ENCODE assay signal across 8 cellular contexts in genomic region chr2:105328281-105329196, GRCh38. TPM values are rescaled to one million over a fixed set of nuclear protein-coding genes. Genes with fewer than 3 reads are reported as not detected.
DNase-seq lines count a peak whose midpoint lies in the region; ATAC-seq, FAIRE-seq and TF ChIP-seq lines count a peak whose summit lies in the region.

No MANE protein-coding gene starts in this region.

- no peaks in the 10 kb centered on the region for H3K9me3 Mint-ChIP-seq in activated CD8-positive, alpha-beta T cell treated with anti-CD3 and anti-CD28 coated beads for 36 hours
- no peaks in the 10 kb centered on the region for H3K9me3 Mint-ChIP-seq in naive thymus-derived CD8-positive, alpha-beta T cell

- peaks cover 52% of the 10 kb centered on the region for H3K4me1 Mint-ChIP-seq in activated CD8-positive, alpha-beta T cell treated with anti-CD3 and anti-CD28 coated beads for 36 hours (ENCODE audit: low read depth)
- peaks cover 29 to 62% (median 57%) of the 10 kb centered on the region in 4 donors for H3K4me1 Mint-ChIP-seq in naive thymus-derived CD8-positive, alpha-beta T cell

- no peaks in the 10 kb centered on the region for H3K27me3 Mint-ChIP-seq in activated CD8-positive, alpha-beta T cell treated with anti-CD3 and anti-CD28 coated beads for 36 hours
- H3K27me3 Mint-ChIP-seq in naive thymus-derived CD8-positive, alpha-beta T cell, result no peaks in the 10 kb centered on the region

- ATAC-seq in activated CD8-positive, alpha-beta T cell treated with anti-CD3 and anti-CD28 coated beads for 36 hours, result peak; percentile 29
- ATAC-seq in naive thymus-derived CD8-positive, alpha-beta T cell, result no peak
- ATAC-seq in HG03045 (IDR thresholded peaks at IDR 0.05; ENCODE audit: unreplicated experiment), result no peak

- H3K4me3 Mint-ChIP-seq in activated CD8-positive, alpha-beta T cell treated with anti-CD3 and anti-CD28 coated beads for 36 hours, result peak overlapping the region; percentile 88
- H3K4me3 Mint-ChIP-seq in naive thymus-derived CD8-positive, alpha-beta T cell, result peak overlapping the region; percentile 81 to 97 (median 92)

- H3K27ac ChIP-seq in 22Rv1, result peak overlapping the region; percentile 71

- intact Hi-C loops in activated CD8-positive, alpha-beta T cell treated with anti-CD3 and anti-CD28 coated beads for 36 hours (cut with micrococcal nuclease), result no loop called here

- CTCF ChIA-PET in activated CD8-positive, alpha-beta T cell treated with anti-CD3 and anti-CD28 coated beads for 36 hours (lab: Charles Lee), result interaction anchor here (0.8 to 1.9 kb wide), 5 partner anchors 19 to 1254 kb away, joined by 3 to 4 read pairs (median 4); no protein-coding TSS in a partner anchor

- peak overlapping the region; percentile 79 for H3K4me3 ChIP-seq in GM12875 (ENCODE audit: low read depth, low read length)

- H3K27ac Mint-ChIP-seq in activated CD8-positive, alpha-beta T cell treated with anti-CD3 and anti-CD28 coated beads for 36 hours, result peak overlapping the region; percentile 88
- peak overlapping the region; percentile 90 to 99 (median 96) for H3K27ac Mint-ChIP-seq in naive thymus-derived CD8-positive, alpha-beta T cell

- FAIRE-seq in urothelium cell line (lab: Jason Lieb, UNC), result no peak

- POLR2A ChIA-PET in activated CD8-positive, alpha-beta T cell treated with anti-CD3 and anti-CD28 coated beads for 36 hours (lab: Charles Lee), result interaction anchor here (0.5 to 2.4 kb wide), 5 partner anchors 9 to 418 kb away, joined by 3 to 14 read pairs (median 3); partner anchors contain the start of gene C2orf49
- POLR2A ChIA-PET in naive thymus-derived CD8-positive, alpha-beta T cell (lab: Charles Lee), result interaction anchor here (0.6 to 2.9 kb wide), 2 partner anchors 10 to 237 kb away, joined by 5 to 22 read pairs; partner anchors contain the start of gene C2orf49

- H3K36me3 Mint-ChIP-seq in activated CD8-positive, alpha-beta T cell treated with anti-CD3 and anti-CD28 coated beads for 36 hours (ENCODE audit: low read depth), result peaks cover 16% of the 10 kb centered on the region
- H3K36me3 Mint-ChIP-seq in naive thymus-derived CD8-positive, alpha-beta T cell, result no peaks in the 10 kb centered on the region

- TF ChIP-seq CTCF in 22Rv1 (IDR thresholded peaks at IDR 0.05) (no peak), GM12875 (IDR thresholded peaks at IDR 0.05; ENCODE audit: borderline replicate concordance, insufficient read depth, low read depth, low read length) (no peak)
- no peak for TF ChIP-seq CTCF in activated CD8-positive, alpha-beta T cell treated with anti-CD3 and anti-CD28 coated beads for 36 hours (IDR thresholded peaks at IDR 0.05)

- DNase-seq in NCI-H146 (lab: John Stamatoyannopoulos, UW), result peak; percentile 69
- DNase-seq in activated CD8-positive, alpha-beta T cell treated with anti-CD3 and anti-CD28 coated beads for 36 hours, result peak; percentile 76
- DNase-seq in fibroblast of gingiva (ENCODE audit: low read depth), result peak; percentile 50
- peak in 3 of 10 donors; percentile 4 to 27 (median 11) for DNase-seq in naive thymus-derived CD8-positive, alpha-beta T cell
- peak; percentile 40 for DNase-seq in urothelium cell line (ENCODE audit: low spot score)

RNA-seq across cellular contexts. Expression of gene TGFBRAP1, which starts 1.0 kb away (rescaled TPM):
- total RNA-seq in activated CD8-positive, alpha-beta T cell treated with anti-CD3 and anti-CD28 coated beads for 36 hours, result 10 to 100 TPM; 17.9 to 20.2 TPM
- total RNA-seq in naive thymus-derived CD8-positive, alpha-beta T cell, result 10 to 100 TPM; 22.8 to 23.1 TPM
- polyA plus RNA-seq in naive thymus-derived CD8-positive, alpha-beta T cell, result 10 to 100 TPM; 19.4 to 26.9 (median 19.7) TPM

RNA-seq across cellular contexts. Expression of gene C2orf49, which starts 8.8 kb away (rescaled TPM):
- 10 to 100 TPM; 22.3 to 23.3 TPM for total RNA-seq in activated CD8-positive, alpha-beta T cell treated with anti-CD3 and anti-CD28 coated beads for 36 hours
- total RNA-seq in naive thymus-derived CD8-positive, alpha-beta T cell, result 10 to 100 TPM; 21.9 to 27.3 TPM
- polyA plus RNA-seq in naive thymus-derived CD8-positive, alpha-beta T cell, result 10 to 100 TPM in 1 of 3 donors, 1 to 10 TPM in 2; 8.6 to 10.1 (median 9.9) TPM
